ENCODE assay signal across 2 cellular contexts in genomic region chr2:29627366-29627765, GRCh38.
TF ChIP-seq lines count a peak whose summit lies in the region.

No MANE protein-coding gene starts in this region.

TF ChIP-seq in IMR-90, 13 proteins besides CTCF, POLR2A, EP300 and RAD21 (continued from another document):
- 0 out of 2 replicates have a peak, but pooled peaks have one; percentile 24 for TF ChIP-seq USF2 (IDR thresholded peaks at IDR 0.05; ENCODE audit: low read depth, low read length)
- no peak for TF ChIP-seq RCOR1 (IDR thresholded peaks at IDR 0.05; ENCODE audit: insufficient replicate concordance, low read length)
- 0 out of 2 replicates have a peak, but pooled peaks have one; percentile 45 for TF ChIP-seq MXI1 (IDR thresholded peaks at IDR 0.05; ENCODE audit: borderline replicate concordance, low read depth, low read length)
- TF ChIP-seq RFX5 (IDR thresholded peaks at IDR 0.05; ENCODE audit: low read depth, low read length), result no peak
- peak; percentile 90 for TF ChIP-seq BHLHE40 (IDR thresholded peaks at IDR 0.05; ENCODE audit: low read depth, low read length)
- no peak for TF ChIP-seq SMC3 (IDR thresholded peaks at IDR 0.05; ENCODE audit: low read depth, low read length)
- TF ChIP-seq CHD1 (IDR thresholded peaks at IDR 0.05; ENCODE audit: low read depth, low read length), result no peak
- no peak for TF ChIP-seq MAFK (IDR thresholded peaks at IDR 0.05; ENCODE audit: low read depth, low read length)
- TF ChIP-seq NFE2L2 (IDR thresholded peaks at IDR 0.05; ENCODE audit: low read depth, low read length), result no peak
- peak; percentile 80 for TF ChIP-seq FOS (IDR thresholded peaks at IDR 0.05; ENCODE audit: low read depth, low read length)
- TF ChIP-seq ELK1 (IDR thresholded peaks at IDR 0.05; ENCODE audit: borderline replicate concordance, low read depth, low read length), result no peak
- TF ChIP-seq MAZ (IDR thresholded peaks at IDR 0.05; ENCODE audit: borderline replicate concordance, low read depth, low read length), result no peak
TF ChIP-seq in IMR-90: peak in this region for 4.

TF ChIP-seq in HepG2, 621 proteins besides CTCF, POLR2A, EP300 and RAD21 (continued from another document):
- TF ChIP-seq SYNCRIP (IDR thresholded peaks at IDR 0.05; ENCODE audit: insufficient read depth, low read depth, low read length), result no peak
- TF ChIP-seq ZNF121 (CRISPR knock-in tag; IDR thresholded peaks at IDR 0.05), result no peak
- no peak for TF ChIP-seq PHF21A (CRISPR knock-in tag; IDR thresholded peaks at IDR 0.05)
- TF ChIP-seq PBX3 (CRISPR knock-in tag; IDR thresholded peaks at IDR 0.05; ENCODE audit: borderline replicate concordance), result no peak
- TF ChIP-seq ZNF724P (CRISPR knock-in tag; IDR thresholded peaks at IDR 0.05; ENCODE audit: borderline replicate concordance), result no peak
- no peak for TF ChIP-seq RNF219 (CRISPR knock-in tag; IDR thresholded peaks at IDR 0.05)
- no peak for TF ChIP-seq KDM3A (CRISPR knock-in tag; IDR thresholded peaks at IDR 0.05; ENCODE audit: low read depth)
- TF ChIP-seq U2AF2 (IDR thresholded peaks at IDR 0.05; ENCODE audit: low read depth, low read length), result no peak
- TF ChIP-seq IRF1 (CRISPR knock-in tag; IDR thresholded peaks at IDR 0.05; ENCODE audit: low read depth), result no peak
- TF ChIP-seq HOMEZ (CRISPR knock-in tag; IDR thresholded peaks at IDR 0.05; ENCODE audit: low read depth), result no peak
- no peak for TF ChIP-seq SNAPC4 (CRISPR knock-in tag; IDR thresholded peaks at IDR 0.05)
